In genomic region chr6:152329640-152330202, GRCh38 we compare ENCODE assay signal across 20 cellular contexts.
"Had no signal": no experiment of that assay in that cellular context is flagged by ENCODE, and none has a peak within 500 bp of the region (broad histone marks: within the 10 kb centered on the region; RNA-seq: fewer than 3 reads in every experiment).

No MANE protein-coding gene starts in this region.

- H3K36me3 ChIP-seq: breast epithelium had no signal

- H3K4me1 ChIP-seq: adrenal gland, breast epithelium, gastrocnemius medialis, spleen, thyroid gland had no signal

- DNase-seq: activated CD4-positive, alpha-beta T cell treated with anti-CD3 and anti-CD28 coated beads, Interleukin-2, amount 50 U/mL, for 1 hour; activated gamma-delta T cell; activated T-cell treated with anti-CD3 and anti-CD28 coated beads, Interleukin-2, amount 50 U/mL, for 72 hours; adrenal gland; cerebellar nuclear complex; cortex of kidney; effector CD8-positive, alpha-beta T cell; gastrocnemius medialis; head of caudate nucleus; kidney; mesenchymal stem cell; naive thymus-derived CD4-positive, alpha-beta T cell; spleen; stimulated activated naive B cell treated with anti-CD40 and anti-IgM and Interleukin-4, amounts not matched to agents 10 μg/mL and 1 μg/mL and 100 μg/mL, for 72 hours; T-helper 1 cell; T-helper 9 cell; thyroid gland had no signal

- H3K4me3 ChIP-seq: adrenal gland, breast epithelium, gastrocnemius medialis, spleen, thyroid gland had no signal

- H3K27me3 ChIP-seq: adrenal gland, breast epithelium, gastrocnemius medialis, spleen, thyroid gland had no signal

- H3K27ac ChIP-seq: adrenal gland, breast epithelium, gastrocnemius medialis, spleen, thyroid gland had no signal

- ATAC-seq: activated naive CD4-positive, alpha-beta T cell treated with anti-CD3 and anti-CD28 coated beads, Interleukin-2, amount 50 U/mL, for 72 hours; activated T-cell treated with anti-CD3 and anti-CD28 coated beads, Interleukin-2, amount 50 U/mL, for 72 hours; esophagus mucosa; naive thymus-derived CD4-positive, alpha-beta T cell; stimulated activated naive B cell treated with anti-CD40 and anti-IgM and Interleukin-4, amounts not matched to agents 10 μg/mL and 1 μg/mL and 100 μg/mL, for 72 hours had no signal

- H3K9me3 ChIP-seq: adrenal gland, breast epithelium, gastrocnemius medialis, spleen, thyroid gland had no signal
